ENCODE assay signal across 9 cellular contexts in the genomic region with DNA sequence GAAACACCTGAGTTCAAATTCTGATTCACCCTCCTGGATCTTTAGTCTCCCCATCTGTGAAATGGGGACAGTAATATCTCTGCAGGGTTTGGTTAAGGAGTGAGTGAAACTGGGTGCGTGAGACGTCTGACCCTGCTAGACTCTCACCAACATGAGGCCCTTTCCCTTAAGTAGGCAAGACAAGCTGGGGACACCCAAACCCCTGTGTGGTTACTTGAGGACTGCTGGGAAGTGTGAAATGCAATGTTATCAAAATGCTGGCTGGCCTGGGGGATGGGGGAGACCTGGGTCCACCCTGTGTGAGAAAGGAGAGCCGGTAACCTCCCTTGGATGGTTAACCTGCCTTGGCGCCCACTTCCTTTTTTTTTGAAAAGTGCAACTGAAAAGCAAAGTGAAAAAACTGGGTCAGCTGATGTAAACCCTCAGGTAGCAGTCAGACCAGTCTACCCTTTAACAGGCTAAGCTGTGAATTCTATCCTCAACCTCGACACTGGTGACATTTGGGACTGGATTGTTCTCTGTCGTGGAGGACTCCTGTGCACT.
DNase-seq lines count a peak whose midpoint lies in the region; ATAC-seq and TF ChIP-seq lines count a peak whose summit lies in the region.
"Had no signal": no experiment of that assay in that cellular context is flagged by ENCODE, and none has a peak within 500 bp of the region (broad histone marks: within the 10 kb centered on the region; RNA-seq: fewer than 3 reads in every experiment).

No MANE protein-coding gene starts in this region.

- DNase-seq in activated CD4-positive, alpha-beta T cell treated with anti-CD3 and anti-CD28 coated beads, Interleukin-2, amount 50 U/mL, for 48 hours: peak; percentile 16 to 18
- DNase-seq in activated CD4-positive, alpha-beta T cell treated with anti-CD3 and anti-CD28 coated beads for 48 hours: no peak
- no peak for DNase-seq in coronary artery (ENCODE audit: low spot score)
- DNase-seq in hippocampal formation (lab: John Stamatoyannopoulos, UW): no peak
- DNase-seq in NCI-H2196 treated with DMSO at 0.1 percent for 48 hours (lab: John Stamatoyannopoulos, UW; ENCODE audit: unreplicated experiment): no peak
- DNase-seq: retina had no signal

- H3K27ac ChIP-seq in OCI-LY1 (ENCODE audit: low read depth, low read length, poor library complexity, severe bottlenecking) (peak overlapping the region; percentile 17), neutrophil (peak overlapping the region; percentile 62), coronary artery (no peak overlapping the region)

- no peak overlapping the region for H3K4me3 ChIP-seq in OCI-LY1 (ENCODE audit: low read depth, low read length, poor library complexity, severe bottlenecking)
- no peak overlapping the region for H3K4me3 ChIP-seq in neutrophil (ENCODE audit: low read depth in 1 of 2, low read length in 1 of 2)
- H3K4me3 ChIP-seq in coronary artery: no peak overlapping the region

- no peak for TF ChIP-seq CTCF in OCI-LY1 (IDR thresholded peaks at IDR 0.05; ENCODE audit: low read length)
- TF ChIP-seq CTCF in neutrophil (IDR thresholded peaks at IDR 0.05): no peak
- no peak for TF ChIP-seq CTCF in coronary artery (IDR thresholded peaks at IDR 0.05)

- H3K4me2 ChIP-seq in OCI-LY1 (ENCODE audit: low read length): no peak overlapping the region

- H3F3A ChIP-seq in OCI-LY1 (ENCODE audit: insufficient read depth, low read length): no peaks in the 10 kb centered on the region

- H2AFZ ChIP-seq in OCI-LY1 (ENCODE audit: low read length): no peak overlapping the region

- H3K27me3 ChIP-seq in OCI-LY1 (ENCODE audit: insufficient read depth, low read length) (no peaks in the 10 kb centered on the region), neutrophil (no peaks in the 10 kb centered on the region)

- no peaks in the 10 kb centered on the region for H3K79me2 ChIP-seq in OCI-LY1 (ENCODE audit: insufficient read depth, low read length)

- H3K9me3 ChIP-seq in OCI-LY1 (ENCODE audit: low read length): no peaks in the 10 kb centered on the region
- no peaks in the 10 kb centered on the region for H3K9me3 ChIP-seq in neutrophil

- peaks cover 15% of the 10 kb centered on the region for H3K4me1 ChIP-seq in OCI-LY1 (ENCODE audit: insufficient read depth, low read length, severe bottlenecking)
- H3K4me1 ChIP-seq in neutrophil (ENCODE audit: control insufficient read depth in 1 of 2, insufficient read depth in 1 of 2, low read depth in 1 of 2, low read length in 1 of 2): no peaks in the 10 kb centered on the region

- ATAC-seq in HG02623 (IDR thresholded peaks at IDR 0.05; ENCODE audit: unreplicated experiment): peak; percentile 83

- H3K36me3 ChIP-seq in OCI-LY1 (ENCODE audit: insufficient read depth, low read length) (peaks cover 48% of the 10 kb centered on the region), neutrophil (peaks cover 90% of the 10 kb centered on the region)

- no peak overlapping the region; the same call in 1 of the 2 replicates for H3K9ac ChIP-seq in OCI-LY1 (ENCODE audit: low read length)

- H4K20me1 ChIP-seq in OCI-LY1 (ENCODE audit: insufficient read depth, low read length): no peaks in the 10 kb centered on the region

- no peaks in the 10 kb centered on the region for H3K9me2 ChIP-seq in OCI-LY1 (ENCODE audit: low read depth, low read length)

Comparison
In these comparisons a context has a peak if more than half of its experiments do, and no peak if none do; other contexts are left out.
1. DNase-seq: peak in activated CD4-positive, alpha-beta T cell treated with anti-CD3 and anti-CD28 coated beads, Interleukin-2, amount 50 U/mL, for 48 hours (2 of 2); none in activated CD4-positive, alpha-beta T cell treated with anti-CD3 and anti-CD28 coated beads for 48 hours (single experiment), coronary artery (single experiment), hippocampal formation (0 of 2) and NCI-H2196 treated with DMSO at 0.1 percent for 48 hours (single experiment).
2. H3K27ac ChIP-seq: peak in OCI-LY1 (single experiment) and neutrophil (single experiment); none in coronary artery (0 of 2).